ENCODE assay signal across 24 cellular contexts in genomic region chr18:10286580-10287150, GRCh38.
"Had no signal": no experiment of that assay in that cellular context is flagged by ENCODE, and none has a peak within 500 bp of the region (broad histone marks: within the 10 kb centered on the region; RNA-seq: fewer than 3 reads in every experiment).

No MANE protein-coding gene starts in this region.

- H3K27ac ChIP-seq: cardiac muscle cell, epithelial cell of prostate, left lung, pancreas, right lobe of liver, testis, vagina had no signal

- H3K4me1 Mint-ChIP-seq: activated CD4-positive, alpha-beta T cell treated with anti-CD3 and anti-CD28 coated beads for 36 hours; activated naive CD8-positive, alpha-beta T cell treated with anti-CD3 and anti-CD28 coated beads for 36 hours had no signal

- H3K27me3 Mint-ChIP-seq: activated B cell treated with CpG ODN at 0.5 μM for 24 hours; activated CD4-positive, alpha-beta memory T cell treated with anti-CD3 and anti-CD28 coated beads for 36 hours; activated CD4-positive, alpha-beta T cell treated with anti-CD3 and anti-CD28 coated beads for 36 hours; activated naive CD8-positive, alpha-beta T cell treated with anti-CD3 and anti-CD28 coated beads for 36 hours; stimulated activated memory B cell treated with anti-CD40 and anti-IgM and Interleukin-4, amounts not matched to agents 10 μg/mL and 1 μg/mL and 100 μg/mL, for 72 hours; type B pancreatic cell had no signal

- H3K4me3 Mint-ChIP-seq: activated B cell treated with CpG ODN at 0.5 μM for 24 hours; activated CD4-positive, alpha-beta memory T cell treated with anti-CD3 and anti-CD28 coated beads for 36 hours; activated CD4-positive, alpha-beta T cell treated with anti-CD3 and anti-CD28 coated beads for 36 hours; activated naive CD8-positive, alpha-beta T cell treated with anti-CD3 and anti-CD28 coated beads for 36 hours; mesothelial cell of epicardium; nephron; stimulated activated memory B cell treated with anti-CD40 and anti-IgM and Interleukin-4, amounts not matched to agents 10 μg/mL and 1 μg/mL and 100 μg/mL, for 72 hours; type B pancreatic cell had no signal

- DNase-seq: activated B cell treated with CpG ODN at 0.5 μM for 24 hours; activated CD4-positive, alpha-beta memory T cell treated with anti-CD3 and anti-CD28 coated beads for 36 hours; activated CD4-positive, alpha-beta T cell treated with anti-CD3 and anti-CD28 coated beads for 36 hours; activated naive CD4-positive, alpha-beta T cell treated with Interleukin-2 at 50 U/mL for 16 hours; activated naive CD8-positive, alpha-beta T cell treated with anti-CD3 and anti-CD28 coated beads for 36 hours; activated T-cell treated with anti-CD3 and anti-CD28 coated beads, Interleukin-2, amount 50 U/mL, for 48 hours; amniotic stem cell; cortex of kidney; foreskin fibroblast; kidney glomerular epithelial cell; left lung; pancreas; right lobe of liver; stimulated activated CD4-positive, alpha-beta T cell treated with anti-CD3 and anti-CD28 coated beads, Interleukin-15, amount 100 ng/mL, for 24 hours; T-helper 1 cell; testis had no signal

- H3K9me3 ChIP-seq: left lung, pancreas, right lobe of liver, testis, vagina had no signal

- ATAC-seq: activated CD4-positive, alpha-beta T cell treated with anti-CD3 and anti-CD28 coated beads for 36 hours; left lung; pancreas; stimulated activated memory B cell treated with anti-CD40 and anti-IgM and Interleukin-4, amounts not matched to agents 10 μg/mL and 1 μg/mL and 100 μg/mL, for 72 hours had no signal

- H3K27me3 ChIP-seq: cardiac muscle cell, left lung, pancreas, right lobe of liver, testis, vagina had no signal

- H3K27ac Mint-ChIP-seq: activated B cell treated with CpG ODN at 0.5 μM for 24 hours; activated CD4-positive, alpha-beta memory T cell treated with anti-CD3 and anti-CD28 coated beads for 36 hours; activated CD4-positive, alpha-beta T cell treated with anti-CD3 and anti-CD28 coated beads for 36 hours; activated naive CD8-positive, alpha-beta T cell treated with anti-CD3 and anti-CD28 coated beads for 36 hours; mesothelial cell of epicardium; nephron; stimulated activated memory B cell treated with anti-CD40 and anti-IgM and Interleukin-4, amounts not matched to agents 10 μg/mL and 1 μg/mL and 100 μg/mL, for 72 hours; type B pancreatic cell had no signal

- H3K36me3 ChIP-seq: cardiac muscle cell, left lung, pancreas, right lobe of liver, vagina had no signal

- H3K4me3 ChIP-seq: cardiac muscle cell, left lung, pancreas, right lobe of liver, smooth muscle cell, testis, vagina had no signal

- H3K36me3 Mint-ChIP-seq: activated CD4-positive, alpha-beta memory T cell treated with anti-CD3 and anti-CD28 coated beads for 36 hours; activated naive CD8-positive, alpha-beta T cell treated with anti-CD3 and anti-CD28 coated beads for 36 hours had no signal

- H3K4me2 ChIP-seq: smooth muscle cell had no signal

- H3K4me1 ChIP-seq: pancreas, right lobe of liver had no signal
